8 cellular contexts compared by ENCODE assay signal in genomic region chr2:201130524-201131186, GRCh38. TPM values are rescaled to one million over a fixed set of nuclear protein-coding genes. Genes with fewer than 3 reads are reported as not detected.
DNase-seq lines count a peak whose midpoint lies in the region; ATAC-seq and TF ChIP-seq lines count a peak whose summit lies in the region.

No MANE protein-coding gene starts in this region.

- intact Hi-C loops in activated T-helper 1 cell treated with anti-CD3 and anti-CD28 coated beads, Interleukin-12 subunit alpha, Interleukin-12 subunit beta, Interleukin-2, Interleukin-4 antibody, amounts not matched to agents 30 ng/mL and 10 ng/mL and 1 ng/mL, durations not matched to agents 14 hours and 24 hours and 36 hours (cut with micrococcal nuclease): loop anchor here (1.0 to 5.0 kb wide), 2 partner anchors 268 to 652 kb away; partner anchors contain the start of gene ALS2
- intact Hi-C loops in Right ventricle myocardium superior (cut with DNase I): no loop called here

- DNase-seq in CD4-positive, CD25-positive, alpha-beta regulatory T cell: peak in 2 of 3 donors; percentile 55 to 87
- no peak for DNase-seq in HL-60 (ENCODE audit: low read depth in 1 of 2, low spot score in 1 of 2)
- peak; percentile 45 for DNase-seq in activated T-helper 1 cell treated with anti-CD3 and anti-CD28 coated beads, Interleukin-12 subunit alpha, Interleukin-12 subunit beta, Interleukin-2, Interleukin-4 antibody, amounts not matched to agents 30 ng/mL and 10 ng/mL and 1 ng/mL, durations not matched to agents 14 hours and 24 hours and 36 hours (ENCODE audit: low spot score)
- no peak for DNase-seq in Right ventricle myocardium superior
- no peak for DNase-seq in inferior parietal cortex (ENCODE audit: extremely low spot score)

- no peaks in the 10 kb centered on the region for H3K9me3 Mint-ChIP-seq in CD4-positive, CD25-positive, alpha-beta regulatory T cell
- H3K9me3 Mint-ChIP-seq in activated T-helper 1 cell treated with anti-CD3 and anti-CD28 coated beads, Interleukin-12 subunit alpha, Interleukin-12 subunit beta, Interleukin-2, Interleukin-4 antibody, amounts not matched to agents 30 ng/mL and 10 ng/mL and 1 ng/mL, durations not matched to agents 14 hours and 24 hours and 36 hours: no peaks in the 10 kb centered on the region

- H3K27ac ChIP-seq in CD4-positive, CD25-positive, alpha-beta regulatory T cell (ENCODE audit: insufficient read depth, low read length, poor library complexity, severe bottlenecking): peak overlapping the region; percentile 93
- peak overlapping the region; percentile 6 for H3K27ac ChIP-seq in HL-60 (replicated peaks)
- H3K27ac ChIP-seq in stomach smooth muscle (ENCODE audit: low read length): peak overlapping the region; percentile 31

- H3K36me3 Mint-ChIP-seq in CD4-positive, CD25-positive, alpha-beta regulatory T cell: peaks cover 28% of the 10 kb centered on the region
- H3K36me3 Mint-ChIP-seq in activated T-helper 1 cell treated with anti-CD3 and anti-CD28 coated beads, Interleukin-12 subunit alpha, Interleukin-12 subunit beta, Interleukin-2, Interleukin-4 antibody, amounts not matched to agents 30 ng/mL and 10 ng/mL and 1 ng/mL, durations not matched to agents 14 hours and 24 hours and 36 hours (ENCODE audit: low read depth): peaks cover 62% of the 10 kb centered on the region

- H3K27me3 Mint-ChIP-seq in CD4-positive, CD25-positive, alpha-beta regulatory T cell: no peaks in the 10 kb centered on the region
- H3K27me3 Mint-ChIP-seq in activated T-helper 1 cell treated with anti-CD3 and anti-CD28 coated beads, Interleukin-12 subunit alpha, Interleukin-12 subunit beta, Interleukin-2, Interleukin-4 antibody, amounts not matched to agents 30 ng/mL and 10 ng/mL and 1 ng/mL, durations not matched to agents 14 hours and 24 hours and 36 hours (ENCODE audit: insufficient read depth): no peaks in the 10 kb centered on the region

- peak; percentile 69 to 79 for ATAC-seq in CD4-positive, CD25-positive, alpha-beta regulatory T cell (ENCODE audit: low read depth in 2 of 2)
- ATAC-seq in Right ventricle myocardium superior (ENCODE audit: poor library complexity) (peak; percentile 1), HG02852 (IDR thresholded peaks at IDR 0.05; ENCODE audit: unreplicated experiment) (no peak), GM19467 (IDR thresholded peaks at IDR 0.05; ENCODE audit: unreplicated experiment) (no peak)

- H3K4me3 Mint-ChIP-seq in CD4-positive, CD25-positive, alpha-beta regulatory T cell: peak overlapping the region; percentile 72 to 90 (median 78)
- H3K4me3 Mint-ChIP-seq in activated T-helper 1 cell treated with anti-CD3 and anti-CD28 coated beads, Interleukin-12 subunit alpha, Interleukin-12 subunit beta, Interleukin-2, Interleukin-4 antibody, amounts not matched to agents 30 ng/mL and 10 ng/mL and 1 ng/mL, durations not matched to agents 14 hours and 24 hours and 36 hours: peak overlapping the region; percentile 90

- H3K36me3 ChIP-seq in CD4-positive, CD25-positive, alpha-beta regulatory T cell (ENCODE audit: control insufficient read depth, insufficient read depth, low read length): peaks cover 17% of the 10 kb centered on the region
- peaks cover 12 to 13% of the 10 kb centered on the region in 2 donors for H3K36me3 ChIP-seq in stomach smooth muscle (ENCODE audit: control insufficient read depth in 2 of 2, insufficient read depth in 2 of 2, low read length in 2 of 2)

- no peaks in the 10 kb centered on the region for H3K9me3 ChIP-seq in CD4-positive, CD25-positive, alpha-beta regulatory T cell (ENCODE audit: control insufficient read depth in 2 of 2, low read length in 2 of 2)
- no peaks in the 10 kb centered on the region for H3K9me3 ChIP-seq in stomach smooth muscle (ENCODE audit: control insufficient read depth in 2 of 2, low read length in 2 of 2)

- H3K27me3 ChIP-seq in CD4-positive, CD25-positive, alpha-beta regulatory T cell (ENCODE audit: control insufficient read depth, insufficient read depth, low read length): no peaks in the 10 kb centered on the region
- H3K27me3 ChIP-seq in HL-60 (ENCODE audit: insufficient read depth, poor library complexity, severe bottlenecking): no peaks in the 10 kb centered on the region
- no peaks in the 10 kb centered on the region for H3K27me3 ChIP-seq in stomach smooth muscle (ENCODE audit: control insufficient read depth in 1 of 2, insufficient read depth in 2 of 2, low read length in 2 of 2)

- no peak overlapping the region for H3K9ac ChIP-seq in stomach smooth muscle (ENCODE audit: low read length in 2 of 2)

- peaks cover 50 to 87% (median 65%) of the 10 kb centered on the region in 4 donors for H3K4me1 Mint-ChIP-seq in CD4-positive, CD25-positive, alpha-beta regulatory T cell
- H3K4me1 Mint-ChIP-seq in activated T-helper 1 cell treated with anti-CD3 and anti-CD28 coated beads, Interleukin-12 subunit alpha, Interleukin-12 subunit beta, Interleukin-2, Interleukin-4 antibody, amounts not matched to agents 30 ng/mL and 10 ng/mL and 1 ng/mL, durations not matched to agents 14 hours and 24 hours and 36 hours (ENCODE audit: low read depth): peaks cover 56% of the 10 kb centered on the region

- H3K4me1 ChIP-seq in CD4-positive, CD25-positive, alpha-beta regulatory T cell (ENCODE audit: control insufficient read depth, insufficient read depth, low read length, poor library complexity, severe bottlenecking): peaks cover 75% of the 10 kb centered on the region
- H3K4me1 ChIP-seq in stomach smooth muscle (ENCODE audit: control insufficient read depth, insufficient read depth, low read length): peaks cover 26% of the 10 kb centered on the region

- H3K4me3 ChIP-seq in CD4-positive, CD25-positive, alpha-beta regulatory T cell (ENCODE audit: low read depth, low read length): peak overlapping the region; percentile 84
- no peak overlapping the region for H3K4me3 ChIP-seq in HL-60 (replicated peaks; ENCODE audit: insufficient read depth, low read length)
- no peak overlapping the region for H3K4me3 ChIP-seq in stomach smooth muscle (ENCODE audit: low read length in 2 of 2)

- TF ChIP-seq CTCF in HL-60 (IDR thresholded peaks at IDR 0.05; ENCODE audit: insufficient read depth, low read length): no peak

- peak overlapping the region; percentile 96 to 98 (median 96) for H3K27ac Mint-ChIP-seq in CD4-positive, CD25-positive, alpha-beta regulatory T cell
- H3K27ac Mint-ChIP-seq in activated T-helper 1 cell treated with anti-CD3 and anti-CD28 coated beads, Interleukin-12 subunit alpha, Interleukin-12 subunit beta, Interleukin-2, Interleukin-4 antibody, amounts not matched to agents 30 ng/mL and 10 ng/mL and 1 ng/mL, durations not matched to agents 14 hours and 24 hours and 36 hours: peak overlapping the region; percentile 99

RNA-seq across cellular contexts. Expression of gene CFLAR, which starts 14.7 kb away (rescaled TPM):
- total RNA-seq in CD4-positive, CD25-positive, alpha-beta regulatory T cell: 306 TPM
- 100 to 1,000 TPM; 118 to 159 (median 132) TPM for polyA plus RNA-seq in CD4-positive, CD25-positive, alpha-beta regulatory T cell
- 457 and 480 TPM in 2 replicates for total RNA-seq in activated T-helper 1 cell treated with anti-CD3 and anti-CD28 coated beads, Interleukin-12 subunit alpha, Interleukin-12 subunit beta, Interleukin-2, Interleukin-4 antibody, amounts not matched to agents 30 ng/mL and 10 ng/mL and 1 ng/mL, durations not matched to agents 14 hours and 24 hours and 36 hours
- 251 TPM for total RNA-seq in Right ventricle myocardium superior

RNA-seq across cellular contexts. Expression of gene CASP10, which starts 52.3 kb away (rescaled TPM):
- 15.1 TPM for total RNA-seq in CD4-positive, CD25-positive, alpha-beta regulatory T cell
- 1 to 10 TPM; 4.4 to 7.1 (median 5.6) TPM for polyA plus RNA-seq in CD4-positive, CD25-positive, alpha-beta regulatory T cell
- 13.5 and 15.7 TPM in 2 replicates for total RNA-seq in activated T-helper 1 cell treated with anti-CD3 and anti-CD28 coated beads, Interleukin-12 subunit alpha, Interleukin-12 subunit beta, Interleukin-2, Interleukin-4 antibody, amounts not matched to agents 30 ng/mL and 10 ng/mL and 1 ng/mL, durations not matched to agents 14 hours and 24 hours and 36 hours
- 5.4 TPM for total RNA-seq in Right ventricle myocardium superior

RNA-seq across cellular contexts. Expression of gene NDUFB3, which starts 58.9 kb away (rescaled TPM):
- total RNA-seq in CD4-positive, CD25-positive, alpha-beta regulatory T cell: 26.2 TPM
- polyA plus RNA-seq in CD4-positive, CD25-positive, alpha-beta regulatory T cell: 100 to 1,000 TPM; 288 to 370 (median 322) TPM
- total RNA-seq in activated T-helper 1 cell treated with anti-CD3 and anti-CD28 coated beads, Interleukin-12 subunit alpha, Interleukin-12 subunit beta, Interleukin-2, Interleukin-4 antibody, amounts not matched to agents 30 ng/mL and 10 ng/mL and 1 ng/mL, durations not matched to agents 14 hours and 24 hours and 36 hours: 105 and 121 TPM in 2 replicates
- 541 TPM for total RNA-seq in Right ventricle myocardium superior

RNA-seq across cellular contexts. Expression of gene HYCC2, which starts 59.2 kb away (rescaled TPM):
- 42.8 TPM for total RNA-seq in CD4-positive, CD25-positive, alpha-beta regulatory T cell
- polyA plus RNA-seq in CD4-positive, CD25-positive, alpha-beta regulatory T cell: 10 to 100 TPM; 17.2 to 26.2 (median 21.6) TPM
- 26.1 and 29.4 TPM in 2 replicates for total RNA-seq in activated T-helper 1 cell treated with anti-CD3 and anti-CD28 coated beads, Interleukin-12 subunit alpha, Interleukin-12 subunit beta, Interleukin-2, Interleukin-4 antibody, amounts not matched to agents 30 ng/mL and 10 ng/mL and 1 ng/mL, durations not matched to agents 14 hours and 24 hours and 36 hours
- total RNA-seq in Right ventricle myocardium superior: 12.0 TPM

Comparison
In these comparisons a context has a peak if more than half of its experiments do, and no peak if none do; other contexts are left out.
1. ATAC-seq: peak in CD4-positive, CD25-positive, alpha-beta regulatory T cell (2 of 2) and Right ventricle myocardium superior (single experiment); none in HG02852 (single experiment) and GM19467 (single experiment).
2. DNase-seq: peak in CD4-positive, CD25-positive, alpha-beta regulatory T cell (2 of 3) and activated T-helper 1 cell treated with anti-CD3 and anti-CD28 coated beads, Interleukin-12 subunit alpha, Interleukin-12 subunit beta, Interleukin-2, Interleukin-4 antibody, amounts not matched to agents 30 ng/mL and 10 ng/mL and 1 ng/mL, durations not matched to agents 14 hours and 24 hours and 36 hours (single experiment); none in HL-60 (0 of 2), Right ventricle myocardium superior (single experiment) and inferior parietal cortex (single experiment).
3. H3K27ac ChIP-seq: peak in every context shown above with its lines; median percentile 93 in CD4-positive, CD25-positive, alpha-beta regulatory T cell; 31 in stomach smooth muscle; 6 in HL-60.